Comparison of ENCODE assay signal across 9 cellular contexts in the genomic region with DNA sequence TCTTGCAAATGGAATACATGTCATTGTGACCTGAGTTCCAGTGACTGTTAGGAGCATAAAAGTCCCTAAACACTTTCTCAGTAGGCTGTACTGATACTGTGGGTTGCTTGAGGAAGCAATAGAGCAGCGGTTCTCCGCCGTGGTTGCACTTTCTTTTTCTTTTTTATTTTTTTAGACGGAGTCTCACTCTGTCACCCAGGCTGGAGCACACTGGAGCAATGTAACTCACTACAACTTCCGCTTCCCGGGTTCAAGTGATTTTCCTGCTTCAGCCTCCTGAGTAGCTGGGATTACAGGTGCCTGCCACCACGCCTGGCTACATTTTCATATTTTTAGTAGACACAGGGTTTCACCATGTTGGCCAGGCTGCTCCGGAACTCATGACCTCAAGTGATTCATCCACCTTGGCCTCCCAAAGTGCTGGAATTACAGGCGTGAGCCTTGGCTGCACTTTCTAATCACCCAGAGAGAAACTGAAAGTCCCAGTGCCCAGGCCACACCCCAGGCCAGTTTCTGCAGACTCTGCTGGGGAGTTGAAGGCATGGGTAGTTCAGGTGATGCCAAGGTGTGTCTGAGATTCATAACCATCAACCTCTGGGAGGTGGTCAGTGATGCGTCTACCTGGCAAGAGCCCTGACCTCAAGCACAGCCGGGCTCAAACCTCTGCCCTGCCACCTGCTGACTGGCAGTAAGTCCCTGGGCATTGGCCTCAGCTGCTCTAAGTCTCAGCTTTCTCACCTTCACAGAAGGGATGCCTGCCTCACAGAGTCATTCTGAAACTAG. TPM values are rescaled to one million over a fixed set of nuclear protein-coding genes. Genes with fewer than 3 reads are reported as not detected.
DNase-seq lines count a peak whose midpoint lies in the region; ATAC-seq and TF ChIP-seq lines count a peak whose summit lies in the region.
"Not testable (repeated sequence)": the region's sequence is repeated elsewhere in the genome, so short reads cannot be mapped to it uniquely, and the experiment has no call there.
"Had no signal": no experiment of that assay in that cellular context is flagged by ENCODE, and none has a peak within 500 bp of the region (broad histone marks: within the 10 kb centered on the region; RNA-seq: fewer than 3 reads in every experiment).

No MANE protein-coding gene starts in this region.

- not testable (repeated sequence) for H3K27me3 Mint-ChIP-seq in CD14-positive monocyte (ENCODE audit: low read depth in 3 of 3); activated naive CD8-positive, alpha-beta T cell; naive B cell
- H3K27me3 Mint-ChIP-seq in T-helper 1 cell treated with Interleukin-12 subunit alpha and Interleukin-12 subunit beta and Interleukin-4 antibody, amounts not matched to agents 30 μg/mL and 1 μg/mL, for 36 hours (ENCODE audit: low read depth), result peaks cover 17% of the 10 kb centered on the region

- DNase-seq in CD14-positive monocyte (ENCODE audit: low spot score), result not testable (repeated sequence)
- peak; percentile 8 for DNase-seq in naive B cell

- not testable (repeated sequence) for H3K9me3 Mint-ChIP-seq in CD14-positive monocyte; T-helper 1 cell treated with Interleukin-12 subunit alpha and Interleukin-12 subunit beta and Interleukin-4 antibody, amounts not matched to agents 30 μg/mL and 1 μg/mL, for 36 hours; activated naive CD8-positive, alpha-beta T cell (ENCODE audit: low read depth); naive B cell

- not testable (repeated sequence) for H3K36me3 Mint-ChIP-seq in CD14-positive monocyte; T-helper 1 cell treated with Interleukin-12 subunit alpha and Interleukin-12 subunit beta and Interleukin-4 antibody, amounts not matched to agents 30 μg/mL and 1 μg/mL, for 36 hours (ENCODE audit: low read depth); activated naive CD8-positive, alpha-beta T cell; naive B cell

- peak overlapping the region in 6 of 7 donors; percentile 75 to 90 (median 80) for H3K27ac Mint-ChIP-seq in CD14-positive monocyte
- H3K27ac Mint-ChIP-seq in T-helper 1 cell treated with Interleukin-12 subunit alpha and Interleukin-12 subunit beta and Interleukin-4 antibody, amounts not matched to agents 30 μg/mL and 1 μg/mL, for 36 hours, result peak overlapping the region; percentile 89
- H3K27ac Mint-ChIP-seq in activated naive CD8-positive, alpha-beta T cell, result not testable (repeated sequence)
- peak overlapping the region in 5 of 6 donors; percentile 49 to 94 (median 80) for H3K27ac Mint-ChIP-seq in naive B cell

- peak overlapping the region; percentile 64 to 83 for H3K4me3 Mint-ChIP-seq in CD14-positive monocyte
- peak overlapping the region; percentile 71 for H3K4me3 Mint-ChIP-seq in T-helper 1 cell treated with Interleukin-12 subunit alpha and Interleukin-12 subunit beta and Interleukin-4 antibody, amounts not matched to agents 30 μg/mL and 1 μg/mL, for 36 hours
- H3K4me3 Mint-ChIP-seq in activated naive CD8-positive, alpha-beta T cell, result peak overlapping the region; percentile 38
- peak overlapping the region; percentile 43 to 90 (median 75) for H3K4me3 Mint-ChIP-seq in naive B cell

- not testable (repeated sequence) for TF ChIP-seq CTCF in CD14-positive monocyte (IDR thresholded peaks at IDR 0.05)

- intact Hi-C loops in CD14-positive monocyte (cut with micrococcal nuclease), result loop anchor here (10.0 kb wide), 3 partner anchors 78 to 148 kb away; partner anchors contain the start of genes GTF2H1 (in 1 of the 2), HPS5 (in 1 of the 2) and LDHA (in 1 of the 2)

- ATAC-seq in GM18867 (IDR thresholded peaks at IDR 0.05; ENCODE audit: unreplicated experiment) (peak; percentile 81), GM21390 (IDR thresholded peaks at IDR 0.05; ENCODE audit: unreplicated experiment) (peak; percentile 82), HG02943 (IDR thresholded peaks at IDR 0.05; ENCODE audit: low read depth, unreplicated experiment) (peak; percentile 74), HG03558 (IDR thresholded peaks at IDR 0.05; ENCODE audit: extremely low read depth, unreplicated experiment) (peak; percentile 69), naive B cell (ENCODE audit: low read depth in 2 of 2) (peak; percentile 81 to 88)

- H3K4me1 Mint-ChIP-seq in CD14-positive monocyte, result peaks cover 11% of the 10 kb centered on the region
- H3K4me1 Mint-ChIP-seq in T-helper 1 cell treated with Interleukin-12 subunit alpha and Interleukin-12 subunit beta and Interleukin-4 antibody, amounts not matched to agents 30 μg/mL and 1 μg/mL, for 36 hours (ENCODE audit: low read depth), result peaks cover 32% of the 10 kb centered on the region
- not testable (repeated sequence) for H3K4me1 Mint-ChIP-seq in activated naive CD8-positive, alpha-beta T cell (ENCODE audit: low read depth)
- peaks cover 10 to 26% (median 17%) of the 10 kb centered on the region in 3 donors for H3K4me1 Mint-ChIP-seq in naive B cell

RNA-seq across cellular contexts. Expression of gene SAA2, which starts 1.9 kb away (rescaled TPM):
- polyA plus RNA-seq in CD14-positive monocyte, result not detected
- polyA plus RNA-seq in naive B cell (ENCODE audit: low read depth in 6 of 6), result not detected
- polyA plus RNA-seq: H1 had no signal

RNA-seq across cellular contexts. Expression of gene SAA4, which starts 10.0 kb away (rescaled TPM):
- polyA plus RNA-seq in CD14-positive monocyte (not detected), naive B cell (ENCODE audit: low read depth in 6 of 6) (not detected)
- polyA plus RNA-seq: H1 had no signal

RNA-seq across cellular contexts. Expression of gene SAA1, which starts 19.5 kb away (rescaled TPM):
- polyA plus RNA-seq in CD14-positive monocyte, result not detected
- not detected for polyA plus RNA-seq in naive B cell (ENCODE audit: low read depth in 6 of 6)
